15 cellular contexts compared by ENCODE assay signal in genomic region chr10:74926791-74927585, GRCh38.
DNase-seq lines count a peak whose midpoint lies in the region; ATAC-seq and TF ChIP-seq lines count a peak whose summit lies in the region.
"Had no signal": no experiment of that assay in that cellular context is flagged by ENCODE, and none has a peak within 500 bp of the region (broad histone marks: within the 10 kb centered on the region; RNA-seq: fewer than 3 reads in every experiment).

No MANE protein-coding gene starts in this region.

- H3K9me3 ChIP-seq in smooth muscle cell (replicated peaks; ENCODE audit: low read depth), result no peaks in the 10 kb centered on the region
- H3K9me3 ChIP-seq: SJSA1, upper lobe of right lung had no signal

- ATAC-seq in HG03196 (IDR thresholded peaks at IDR 0.05; ENCODE audit: unreplicated experiment) (no peak), GM21381 (IDR thresholded peaks at IDR 0.05; ENCODE audit: unreplicated experiment) (no peak)
- ATAC-seq: upper lobe of right lung had no signal

- no peak overlapping the region for H3K4me3 ChIP-seq in smooth muscle cell
- H3K4me3 ChIP-seq: SJSA1, upper lobe of right lung had no signal

- no peak overlapping the region for H3K4me2 ChIP-seq in smooth muscle cell

- no peaks in the 10 kb centered on the region for H3F3A ChIP-seq in smooth muscle cell (ENCODE audit: low read depth)

- H3K4me1 Mint-ChIP-seq in HFFc6 (ENCODE audit: low read depth) (peaks cover 82% of the 10 kb centered on the region), glutamatergic neuron (ENCODE audit: low read depth, unreplicated experiment) (peaks cover 55% of the 10 kb centered on the region), nephron progenitor cell (peaks cover 56% of the 10 kb centered on the region)

- H3K27me3 Mint-ChIP-seq in HFFc6 (ENCODE audit: insufficient read depth) (peaks cover 3% of the 10 kb centered on the region; the same call in 1 of the 2 replicates), glutamatergic neuron (ENCODE audit: unreplicated experiment) (peaks cover 2% of the 10 kb centered on the region), nephron progenitor cell (ENCODE audit: low read depth, poor library complexity) (no peaks in the 10 kb centered on the region)
- H3K27me3 Mint-ChIP-seq: activated naive CD8-positive, alpha-beta T cell treated with anti-CD3 and anti-CD28 coated beads for 36 hours; central memory CD8-positive, alpha-beta T cell had no signal

- DNase-seq in HFFc6 (no peak), glutamatergic neuron (no peak), smooth muscle cell (lab: John Stamatoyannopoulos, UW; ENCODE audit: unreplicated experiment) (no peak), nephron progenitor cell (no peak)
- no peak for DNase-seq in activated CD8-positive, alpha-beta memory T cell treated with anti-CD3 and anti-CD28 coated beads, Interleukin-2, amount 50 U/mL, for 48 hours
- DNase-seq: activated naive CD8-positive, alpha-beta T cell treated with anti-CD3 and anti-CD28 coated beads for 36 hours; activated T-cell treated with anti-CD3 and anti-CD28 coated beads, Interleukin-2, amount 50 U/mL, for 48 hours; NCI-H2171; stimulated activated CD4-positive, alpha-beta T cell treated with anti-CD3 and anti-CD28 coated beads, Interleukin-2, amount 100 ng/mL, for 24 hours; upper lobe of right lung had no signal

- peak overlapping the region; percentile 94 for H3K27ac Mint-ChIP-seq in HFFc6
- peak overlapping the region; percentile 9 for H3K27ac Mint-ChIP-seq in glutamatergic neuron (ENCODE audit: unreplicated experiment)
- H3K27ac Mint-ChIP-seq in nephron progenitor cell, result no peak overlapping the region
- H3K27ac Mint-ChIP-seq: activated naive CD8-positive, alpha-beta T cell treated with anti-CD3 and anti-CD28 coated beads for 36 hours had no signal

- no peaks in the 10 kb centered on the region for H3K27me3 ChIP-seq in smooth muscle cell (ENCODE audit: low read depth)
- H3K27me3 ChIP-seq: SJSA1, upper lobe of right lung had no signal

- peaks cover 79% of the 10 kb centered on the region for H4K20me1 ChIP-seq in smooth muscle cell (ENCODE audit: low read depth)

- peaks cover 37% of the 10 kb centered on the region for H3K4me1 ChIP-seq in smooth muscle cell (ENCODE audit: low read depth)

- no peaks in the 10 kb centered on the region for H3K36me3 ChIP-seq in smooth muscle cell (ENCODE audit: low read depth)
- H3K36me3 ChIP-seq: SJSA1, upper lobe of right lung had no signal

- H3K9ac ChIP-seq in smooth muscle cell (ENCODE audit: low read depth), result no peak overlapping the region

- H3K27ac ChIP-seq in angular gyrus (ENCODE audit: low read depth, low read length) (peak overlapping the region; percentile 76), smooth muscle cell (ENCODE audit: low read depth) (peak overlapping the region; percentile 45)
- H3K27ac ChIP-seq: SJSA1 had no signal

- H3K9me3 Mint-ChIP-seq in HFFc6 (no peaks in the 10 kb centered on the region), glutamatergic neuron (ENCODE audit: unreplicated experiment) (peaks cover 8% of the 10 kb centered on the region), nephron progenitor cell (no peaks in the 10 kb centered on the region)
- H3K9me3 Mint-ChIP-seq: activated naive CD8-positive, alpha-beta T cell treated with anti-CD3 and anti-CD28 coated beads for 36 hours; central memory CD8-positive, alpha-beta T cell had no signal

- H3K79me2 ChIP-seq in smooth muscle cell (ENCODE audit: low read depth), result peaks cover 10% of the 10 kb centered on the region

- H3K4me3 Mint-ChIP-seq in HFFc6 (no peak overlapping the region), glutamatergic neuron (ENCODE audit: unreplicated experiment) (no peak overlapping the region), nephron progenitor cell (no peak overlapping the region)
- H3K4me3 Mint-ChIP-seq: activated naive CD8-positive, alpha-beta T cell treated with anti-CD3 and anti-CD28 coated beads for 36 hours; central memory CD8-positive, alpha-beta T cell had no signal

- H3K36me3 Mint-ChIP-seq in HFFc6 (ENCODE audit: low read depth) (0 out of 2 replicates have a peak, but pooled peaks cover 8% of the 10 kb centered on the region), glutamatergic neuron (ENCODE audit: unreplicated experiment) (no peaks in the 10 kb centered on the region), nephron progenitor cell (ENCODE audit: low read depth) (peaks cover 2% of the 10 kb centered on the region)

- 93% methylated on average over 4 of the region's 4 CpGs for WGBS in smooth muscle cell (ENCODE audit: low lambda C conversion rate)

- no peak for TF ChIP-seq CTCF in HFFc6 (IDR thresholded peaks at IDR 0.05)
- no peak for TF ChIP-seq CTCF in glutamatergic neuron (IDR thresholded peaks at IDR 0.05; ENCODE audit: partially characterized antibody, unreplicated experiment)
- TF ChIP-seq CTCF in smooth muscle cell (IDR thresholded peaks at IDR 0.05; ENCODE audit: borderline replicate concordance, insufficient read depth, poor library complexity, severe bottlenecking), result no peak
- no peak for TF ChIP-seq CTCF in nephron progenitor cell (IDR thresholded peaks at IDR 0.05)

- no peak overlapping the region for H2AFZ ChIP-seq in smooth muscle cell (ENCODE audit: low read depth)
